Comparison of ENCODE assay signal across 8 cellular contexts in the genomic region with DNA sequence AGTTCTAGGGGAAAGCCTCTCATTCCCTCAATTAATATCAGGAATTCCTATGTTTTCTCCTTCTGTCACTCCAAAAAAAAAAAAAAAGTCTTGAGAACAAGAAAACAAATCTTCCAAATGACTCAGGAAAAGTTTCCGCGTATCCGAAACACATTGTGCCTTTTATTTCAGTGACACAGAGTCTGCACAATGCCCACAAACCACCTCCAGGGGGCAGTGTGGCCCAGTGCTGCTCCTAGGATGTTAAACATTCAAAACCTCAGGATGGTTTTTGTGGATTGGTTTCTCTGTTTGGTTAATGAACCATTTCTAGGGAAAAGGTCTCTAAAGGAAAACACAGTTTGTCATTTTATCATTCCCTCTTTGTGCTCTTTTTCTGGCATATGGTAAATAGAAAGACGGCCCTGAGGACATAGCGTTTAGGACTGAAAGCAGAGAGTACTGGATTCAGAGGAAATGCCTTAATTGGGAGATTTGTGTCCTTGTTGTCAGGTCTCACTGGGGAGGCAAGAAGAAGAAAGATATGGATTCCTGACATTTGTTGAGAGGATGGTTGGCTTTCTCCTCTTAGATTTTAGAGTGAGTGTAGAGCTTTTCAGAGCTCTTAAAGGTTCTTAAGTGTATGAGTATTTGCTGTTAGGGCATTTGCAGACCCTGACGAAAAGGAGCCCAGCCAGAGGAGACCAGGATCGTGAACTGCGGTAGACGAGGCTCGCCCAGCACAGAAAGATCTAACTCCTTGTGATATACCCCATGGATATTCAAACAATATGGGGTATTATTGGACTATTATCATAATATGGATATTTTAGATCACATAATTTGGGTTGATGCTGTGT.
DNase-seq lines count a peak whose midpoint lies in the region; ATAC-seq, FAIRE-seq and TF ChIP-seq lines count a peak whose summit lies in the region.

No MANE protein-coding gene starts in this region.

- H3K4me1 ChIP-seq in A549: 0 out of 3 replicates have a peak, but pooled peaks cover 3% of the 10 kb centered on the region
- H3K4me1 ChIP-seq in mesodermal cell (ENCODE audit: control insufficient read depth, insufficient read depth, low read length, poor library complexity, severe bottlenecking): peaks cover 3% of the 10 kb centered on the region

- H3K4me3 ChIP-seq in A549 (peak overlapping the region; percentile 39; the same call in 1 of the 3 replicates), mesodermal cell (ENCODE audit: extremely low read depth, insufficient read depth, low read length, poor library complexity, severe bottlenecking) (no peak overlapping the region)

- H3K4me2 ChIP-seq in A549: peak overlapping the region; percentile 74

- POLR2A ChIA-PET in A549 (lab: Yijun Ruan, JAX): no interaction called here

- TF ChIP-seq RAD21 in A549 (conservative IDR thresholded peaks at IDR 0.05 in 1 of 2, IDR thresholded peaks at IDR 0.05 in 1 of 2): peak; percentile 57 to 70; a peak in 4 of 5 replicates

- no peak for TF ChIP-seq EP300 in A549 (IDR thresholded peaks at IDR 0.05)

- H3K36me3 ChIP-seq in mesodermal cell (ENCODE audit: control insufficient read depth, insufficient read depth, low read length): no peaks in the 10 kb centered on the region

- TF ChIP-seq POLR2A in A549 (IDR thresholded peaks at IDR 0.05; ENCODE audit: low read length) (no peak), GM18505 (IDR thresholded peaks at IDR 0.05; ENCODE audit: borderline replicate concordance, extremely low read depth, insufficient read depth, insufficient read length) (no peak)

- WGBS in A549 (ENCODE audit: missing lambda C conversion rate): 14% methylated on average over 10 of the region's 10 CpGs
- WGBS in mesodermal cell (ENCODE audit: insufficient coverage in 2 of 2), 2 experiments: 56 to 72% methylated on average over 2 to 5 of the region's 10 CpGs

- H3K27ac ChIP-seq in A549 (no peak overlapping the region), mesodermal cell (ENCODE audit: low read depth, low read length, severe bottlenecking) (peak overlapping the region; percentile 41)

- DNase-seq in A549 (ENCODE audit: low read depth in 1 of 2, low spot score in 1 of 2): peak; percentile 15 to 56
- peak; percentile 9 for DNase-seq in NCI-H526 treated with DMSO at 0.1 percent for 48 hours (lab: John Stamatoyannopoulos, UW)
- DNase-seq in activated CD8-positive, alpha-beta memory T cell treated with anti-CD3 and anti-CD28 coated beads for 48 hours (ENCODE audit: low read depth in 2 of 3, low spot score in 2 of 3): peak; percentile 10 to 28 (median 26)
- peak; percentile 35 for DNase-seq in stimulated activated CD8-positive, alpha-beta memory T cell treated with anti-CD3 and anti-CD28 coated beads, Interleukin-15, amount 100 ng/mL, for 1 hour (ENCODE audit: low read depth)

- H3K9me3 ChIP-seq in A549: no peaks in the 10 kb centered on the region
- H3K9me3 ChIP-seq in mesodermal cell (ENCODE audit: control insufficient read depth, low read length): no peaks in the 10 kb centered on the region

- CTCF ChIA-PET in A549 (lab: Yijun Ruan, JAX): interaction anchor here (0.9 to 1.5 kb wide), 3 partner anchors 17 to 511 kb away, joined by 3 read pairs; no protein-coding TSS in a partner anchor

- peak; percentile 69 for TF ChIP-seq CTCF in A549 (IDR thresholded peaks at IDR 0.05)

- no peak for FAIRE-seq in A549 (lab: Jason Lieb, UNC)
- FAIRE-seq in endometrium (lab: Jason Lieb, UNC): peak; percentile 92

- ATAC-seq in A549: peak; percentile 85 to 94; a peak in 5 of 6 replicates
- ATAC-seq in GM18505 (IDR thresholded peaks at IDR 0.05; ENCODE audit: unreplicated experiment): peak; percentile 92
- peak; percentile 87 for ATAC-seq in HG03045 (IDR thresholded peaks at IDR 0.05; ENCODE audit: unreplicated experiment)

TF ChIP-seq in A549, 52 proteins besides CTCF, POLR2A, EP300 and RAD21:
- peak; percentile 54 for TF ChIP-seq SMC3 (IDR thresholded peaks at IDR 0.05)
- TF ChIP-seq FOSL2 (IDR thresholded peaks at IDR 0.05): no peak
- no peak for TF ChIP-seq FOSL2 (CRISPR knock-in tag; IDR thresholded peaks at IDR 0.05)
- TF ChIP-seq JUNB (IDR thresholded peaks at IDR 0.05): no peak
- TF ChIP-seq RCOR1 (IDR thresholded peaks at IDR 0.05; ENCODE audit: low read depth, low read length): no peak
- no peak for TF ChIP-seq MAFK (IDR thresholded peaks at IDR 0.05; ENCODE audit: partially characterized antibody)
- no peak for TF ChIP-seq SREBF2 (IDR thresholded peaks at IDR 0.05)
